Comparison of ENCODE assay signal across 5 cellular contexts in the genomic region with DNA sequence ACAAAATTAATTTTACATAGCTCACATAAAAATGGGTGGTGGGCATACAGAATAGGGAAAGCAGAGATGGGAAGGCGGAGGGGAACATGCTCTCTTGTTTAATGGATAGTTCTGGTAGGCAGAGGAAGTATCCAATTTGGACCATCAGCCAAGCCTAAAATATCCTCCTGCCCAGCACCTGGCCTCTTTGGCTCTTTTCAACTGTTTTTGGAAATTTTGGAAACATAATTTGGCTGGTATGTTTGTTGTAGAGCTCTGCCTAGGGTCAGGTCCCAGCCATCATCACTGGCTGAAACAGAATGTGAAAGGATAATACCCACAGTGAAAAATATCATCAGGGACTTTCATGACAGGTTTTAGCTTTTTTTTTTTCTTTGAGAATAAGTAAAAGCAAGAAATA.
"Had no signal": no experiment of that assay in that cellular context is flagged by ENCODE, and none has a peak within 500 bp of the region (broad histone marks: within the 10 kb centered on the region; RNA-seq: fewer than 3 reads in every experiment).

No MANE protein-coding gene starts in this region.

- ATAC-seq: HepG2, K562 had no signal

- DNase-seq: IMR-90, KBM-7, KG1 had no signal
